19 cellular contexts compared by ENCODE assay signal in the genomic region with DNA sequence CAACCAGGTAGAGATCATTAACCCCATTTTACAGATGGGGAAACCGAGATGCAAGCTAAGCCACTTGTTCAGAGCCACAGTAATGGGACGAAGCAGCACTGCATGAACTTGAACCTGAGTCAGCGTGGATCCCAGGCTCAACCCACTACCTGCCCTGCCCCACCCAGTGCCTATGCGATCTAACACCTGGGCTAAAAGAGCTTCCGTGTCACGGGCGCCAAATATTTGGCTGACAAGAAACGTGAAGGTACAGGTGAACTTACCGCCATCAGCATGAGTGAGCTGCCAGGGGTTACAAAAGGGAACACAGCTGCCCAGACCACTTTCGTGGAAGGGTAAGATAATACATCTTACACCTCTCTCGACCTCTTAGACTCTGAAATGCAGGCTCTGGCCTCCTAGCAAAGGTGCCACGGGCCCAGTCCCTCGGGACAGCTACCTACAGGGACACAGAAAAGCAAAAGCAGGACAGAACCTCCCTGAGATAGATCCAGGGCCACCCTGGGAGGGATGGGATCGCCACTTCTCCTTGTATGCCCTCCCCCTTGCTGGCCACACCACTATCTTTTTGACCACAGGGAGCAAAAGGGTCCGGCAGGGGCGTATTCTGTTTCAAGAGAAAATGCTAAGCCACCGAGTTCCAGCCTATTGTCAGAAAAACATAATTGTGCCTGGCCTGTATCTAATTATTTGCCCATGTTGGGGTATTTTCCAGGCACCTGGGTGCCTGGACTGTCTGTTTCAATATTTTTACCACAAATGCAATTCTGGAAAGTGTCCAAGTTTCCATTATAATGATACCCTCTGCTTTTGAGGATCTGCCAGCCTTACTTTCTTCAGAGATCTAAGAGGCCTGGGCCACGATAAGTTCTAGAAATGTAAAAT. TPM values are rescaled to one million over a fixed set of nuclear protein-coding genes. Genes with fewer than 3 reads are reported as not detected.
DNase-seq lines count a peak whose midpoint lies in the region; ATAC-seq lines count a peak whose summit lies in the region.
"Had no signal": no experiment of that assay in that cellular context is flagged by ENCODE, and none has a peak within 500 bp of the region (broad histone marks: within the 10 kb centered on the region; RNA-seq: fewer than 3 reads in every experiment).

No MANE protein-coding gene starts in this region.

- DNase-seq in NCI-H1092 treated with DMSO at 0.1 percent for 48 hours (lab: John Stamatoyannopoulos, UW), result peak; percentile 62
- DNase-seq in NCI-H1092 (lab: John Stamatoyannopoulos, UW), result no peak
- peak; percentile 4 for DNase-seq in NCI-H748 treated with DMSO at 0.1 percent for 48 hours (lab: John Stamatoyannopoulos, UW)
- no peak for DNase-seq in T1000 (lab: John Stamatoyannopoulos, UW)
- DNase-seq: activated CD8-positive, alpha-beta T cell treated with anti-CD3 and anti-CD28 coated beads, Interleukin-2, amount 10 ng/mL, durations not matched to agents 7 days and 5 days; activated naive CD4-positive, alpha-beta T cell treated with anti-CD3 and anti-CD28 coated beads, Interleukin-2, amount 50 U/mL, for 16 hours; activated T-cell treated with anti-CD3 and anti-CD28 coated beads, Interleukin-2, amount 50 U/mL, for 4 hours; effector CD8-positive, alpha-beta T cell; heart left ventricle; NCI-H526 treated with DMSO at 0.1 percent for 48 hours; stimulated activated naive CD8-positive, alpha-beta T cell treated with anti-CD3 and anti-CD28 coated beads, Interleukin-15, Interleukin-2, amounts not matched to agents 100 U/mL and 50 U/mL, for 24 hours; uterus had no signal

- no peak overlapping the region for H3K4me3 ChIP-seq in stomach smooth muscle (ENCODE audit: low read length in 2 of 2)
- H3K4me3 ChIP-seq: heart left ventricle, uterus had no signal

- no peak overlapping the region for H3K9ac ChIP-seq in stomach smooth muscle (ENCODE audit: low read length in 2 of 2)

- H3K9me3 ChIP-seq in stomach smooth muscle (ENCODE audit: control insufficient read depth in 2 of 2, low read length in 2 of 2), result no peaks in the 10 kb centered on the region
- H3K9me3 ChIP-seq: heart left ventricle, uterus had no signal

- peaks cover 81% of the 10 kb centered on the region for H3K4me1 ChIP-seq in stomach smooth muscle (ENCODE audit: control insufficient read depth, insufficient read depth, low read length)
- H3K4me1 ChIP-seq: uterus had no signal

- peak; percentile 60 for ATAC-seq in esophagus mucosa
- no peak for ATAC-seq in GM18511 (IDR thresholded peaks at IDR 0.05; ENCODE audit: unreplicated experiment)
- no peak for ATAC-seq in GM19351 (IDR thresholded peaks at IDR 0.05; ENCODE audit: unreplicated experiment)
- ATAC-seq: activated CD4-positive, CD25-positive, alpha-beta regulatory T cell treated with anti-CD3 and anti-CD28 coated beads, Interleukin-2, amount 50 U/mL, for 24 hours; activated CD8-positive, alpha-beta T cell treated with anti-CD3 and anti-CD28 coated beads, Interleukin-2, amount 10 ng/mL, durations not matched to agents 7 days and 5 days; activated T-cell treated with anti-CD3 and anti-CD28 coated beads, Interleukin-2, amount 50 U/mL, for 4 hours; HCT116; heart left ventricle; right cardiac atrium; stimulated activated naive CD8-positive, alpha-beta T cell treated with anti-CD3 and anti-CD28 coated beads, Interleukin-15, Interleukin-2, amounts not matched to agents 100 U/mL and 50 U/mL, for 24 hours had no signal

- no peaks in the 10 kb centered on the region for H3K27me3 ChIP-seq in stomach smooth muscle (ENCODE audit: control insufficient read depth in 1 of 2, insufficient read depth in 2 of 2, low read length in 2 of 2)
- H3K27me3 ChIP-seq: uterus had no signal

- H3K36me3 ChIP-seq in stomach smooth muscle (ENCODE audit: control insufficient read depth in 2 of 2, insufficient read depth in 2 of 2, low read length in 2 of 2), result peaks cover 0 to 3% of the 10 kb centered on the region in 2 donors
- H3K36me3 ChIP-seq: heart left ventricle, uterus had no signal

- peak overlapping the region; percentile 69 for H3K27ac ChIP-seq in stomach smooth muscle (ENCODE audit: low read length)
- H3K27ac ChIP-seq: uterus had no signal

RNA-seq across cellular contexts. Expression of a gene that starts 6.4 kb away (rescaled TPM):
- total RNA-seq in esophagus mucosa, result 6.1 TPM
- total RNA-seq: activated CD8-positive, alpha-beta T cell treated with anti-CD3 and anti-CD28 coated beads, Interleukin-2, amount 10 ng/mL, durations not matched to agents 7 days and 5 days had no signal

Comparison
In these comparisons a context has a peak if more than half of its experiments do, and no peak if none do; other contexts are left out.
1. DNase-seq: peak in NCI-H1092 treated with DMSO at 0.1 percent for 48 hours (single experiment) and NCI-H748 treated with DMSO at 0.1 percent for 48 hours (single experiment); none in NCI-H1092 (single experiment) and T1000 (single experiment).